ENCODE assay signal across 13 cellular contexts in the genomic region with DNA sequence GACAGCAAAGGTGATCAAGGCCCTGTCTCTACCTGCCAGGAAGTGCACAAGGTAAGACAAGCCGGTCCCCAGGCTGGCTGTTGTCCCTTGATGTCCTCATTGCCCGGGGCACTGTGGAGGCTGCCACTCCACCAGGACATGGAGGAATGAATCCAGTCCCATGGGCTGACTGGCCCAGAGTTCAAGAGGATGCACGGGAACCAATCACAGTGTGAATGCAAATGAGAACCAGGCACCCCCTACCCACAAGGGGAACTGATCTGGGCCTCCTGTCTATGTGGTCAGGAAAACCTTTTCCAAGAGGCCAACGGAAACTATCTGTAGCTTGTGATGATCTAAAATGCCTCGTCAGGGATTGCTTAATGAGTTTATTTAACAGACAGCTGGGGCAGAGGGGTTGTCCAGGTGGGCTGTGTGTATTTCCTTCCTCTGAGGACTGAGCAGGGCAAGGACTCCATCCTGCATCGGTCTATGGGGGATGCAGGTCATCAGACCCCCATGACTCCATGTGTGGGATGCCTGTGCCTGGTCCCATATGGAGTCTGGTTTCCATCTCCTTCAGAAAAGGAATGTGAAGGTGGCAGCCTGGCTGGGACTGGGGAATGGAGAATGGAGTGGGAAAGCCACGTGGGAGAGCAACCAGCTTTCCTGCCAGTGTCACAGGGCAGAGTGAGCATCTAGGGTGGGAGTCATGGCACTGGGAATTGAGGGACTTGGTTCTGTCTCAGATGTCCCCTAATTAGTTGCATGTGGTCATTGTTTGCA.
DNase-seq lines count a peak whose midpoint lies in the region; ATAC-seq and TF ChIP-seq lines count a peak whose summit lies in the region.
"Had no signal": no experiment of that assay in that cellular context is flagged by ENCODE, and none has a peak within 500 bp of the region (broad histone marks: within the 10 kb centered on the region; RNA-seq: fewer than 3 reads in every experiment).

No MANE protein-coding gene starts in this region.

- H3K4me1 Mint-ChIP-seq in activated T-cell treated with anti-CD3 and anti-CD28 coated beads, Interleukin-2, amount 50 U/mL, for 4 hours (ENCODE audit: low read depth), result peaks cover 27% of the 10 kb centered on the region
- peaks cover 0 to 8% of the 10 kb centered on the region in 2 donors for H3K4me1 Mint-ChIP-seq in effector memory CD8-positive, alpha-beta T cell (ENCODE audit: low read depth in 2 of 2)

- no peak for TF ChIP-seq CTCF in stomach (IDR thresholded peaks at IDR 0.05)

- peaks cover 8% of the 10 kb centered on the region for H3K36me3 Mint-ChIP-seq in activated T-cell treated with anti-CD3 and anti-CD28 coated beads, Interleukin-2, amount 50 U/mL, for 4 hours (ENCODE audit: insufficient read depth)
- H3K36me3 Mint-ChIP-seq in effector memory CD8-positive, alpha-beta T cell (ENCODE audit: insufficient read depth), result peaks cover 14% of the 10 kb centered on the region

- peak overlapping the region; percentile 27 to 42 for H3K27ac Mint-ChIP-seq in effector memory CD8-positive, alpha-beta T cell

- peaks cover 14 to 46% (median 27%) of the 10 kb centered on the region in 4 donors for H3K4me1 ChIP-seq in stomach

- no peak overlapping the region for H3K4me3 ChIP-seq in stomach

- no peak overlapping the region for H3K4me3 Mint-ChIP-seq in activated T-cell treated with anti-CD3 and anti-CD28 coated beads, Interleukin-2, amount 50 U/mL, for 4 hours
- no peak overlapping the region for H3K4me3 Mint-ChIP-seq in effector memory CD8-positive, alpha-beta T cell
- H3K4me3 Mint-ChIP-seq: memory B cell had no signal

- H3K9me3 Mint-ChIP-seq in activated T-cell treated with anti-CD3 and anti-CD28 coated beads, Interleukin-2, amount 50 U/mL, for 4 hours, result peaks cover 5% of the 10 kb centered on the region
- H3K9me3 Mint-ChIP-seq in effector memory CD8-positive, alpha-beta T cell, result no peaks in the 10 kb centered on the region

- H3K27me3 ChIP-seq in stomach, result no peaks in the 10 kb centered on the region

- peak; percentile 19 to 25 for DNase-seq in activated T-cell treated with anti-CD3 and anti-CD28 coated beads, Interleukin-2, amount 50 U/mL, for 48 hours
- no peak for DNase-seq in activated T-cell treated with anti-CD3 and anti-CD28 coated beads, Interleukin-2, amount 50 U/mL, for 4 hours
- peak; percentile 85 to 90 for DNase-seq in NOMO-1 (lab: John Stamatoyannopoulos, UW; ENCODE audit: unreplicated experiment in 2 of 2)
- peak in 1 of 3 experiments; percentile 0 for DNase-seq in effector memory CD8-positive, alpha-beta T cell
- DNase-seq in stomach, result peak; percentile 20
- no peak for DNase-seq in NCI-H2196 treated with DMSO at 0.1 percent for 48 hours (lab: John Stamatoyannopoulos, UW; ENCODE audit: unreplicated experiment)
- no peak for DNase-seq in occipital lobe (lab: John Stamatoyannopoulos, UW)
- DNase-seq: amygdala, hippocampal formation, NCI-H2171, trophoblast cell had no signal

- H3K36me3 ChIP-seq in stomach, result peaks cover 0 to 7% (median 0%) of the 10 kb centered on the region in 4 donors

- ATAC-seq in activated T-cell treated with anti-CD3 and anti-CD28 coated beads, Interleukin-2, amount 50 U/mL, for 4 hours, result no peak
- ATAC-seq in effector memory CD8-positive, alpha-beta T cell (replicated peaks), result no peak
- ATAC-seq in HG03571 (IDR thresholded peaks at IDR 0.05; ENCODE audit: unreplicated experiment), result no peak

- no peak for TF ChIP-seq POLR2A in stomach (IDR thresholded peaks at IDR 0.05)

- H3K27me3 Mint-ChIP-seq in activated T-cell treated with anti-CD3 and anti-CD28 coated beads, Interleukin-2, amount 50 U/mL, for 4 hours (ENCODE audit: low read depth), result no peaks in the 10 kb centered on the region
- peaks cover 8 to 18% of the 10 kb centered on the region in 2 donors for H3K27me3 Mint-ChIP-seq in effector memory CD8-positive, alpha-beta T cell

- H3K27ac ChIP-seq in stomach, result no peak overlapping the region

- WGBS in stomach, 5 donors, result 72 to 76% (median 74%) methylated on average over 7 of the region's 7 CpGs

- intact Hi-C loops in stomach (cut with DNase I; ENCODE audit: low total_unique reads), result no loop called here

- no peaks in the 10 kb centered on the region for H3K9me3 ChIP-seq in stomach

- no peak for TF ChIP-seq EP300 in stomach (IDR thresholded peaks at IDR 0.05)

Comparison
In these comparisons a context has a peak if more than half of its experiments do, and no peak if none do; other contexts are left out.
1. DNase-seq: peak in activated T-cell treated with anti-CD3 and anti-CD28 coated beads, Interleukin-2, amount 50 U/mL, for 48 hours (2 of 2), NOMO-1 (2 of 2) and stomach (single experiment); none in activated T-cell treated with anti-CD3 and anti-CD28 coated beads, Interleukin-2, amount 50 U/mL, for 4 hours (single experiment), NCI-H2196 treated with DMSO at 0.1 percent for 48 hours (single experiment) and occipital lobe (single experiment).